In the genomic region with DNA sequence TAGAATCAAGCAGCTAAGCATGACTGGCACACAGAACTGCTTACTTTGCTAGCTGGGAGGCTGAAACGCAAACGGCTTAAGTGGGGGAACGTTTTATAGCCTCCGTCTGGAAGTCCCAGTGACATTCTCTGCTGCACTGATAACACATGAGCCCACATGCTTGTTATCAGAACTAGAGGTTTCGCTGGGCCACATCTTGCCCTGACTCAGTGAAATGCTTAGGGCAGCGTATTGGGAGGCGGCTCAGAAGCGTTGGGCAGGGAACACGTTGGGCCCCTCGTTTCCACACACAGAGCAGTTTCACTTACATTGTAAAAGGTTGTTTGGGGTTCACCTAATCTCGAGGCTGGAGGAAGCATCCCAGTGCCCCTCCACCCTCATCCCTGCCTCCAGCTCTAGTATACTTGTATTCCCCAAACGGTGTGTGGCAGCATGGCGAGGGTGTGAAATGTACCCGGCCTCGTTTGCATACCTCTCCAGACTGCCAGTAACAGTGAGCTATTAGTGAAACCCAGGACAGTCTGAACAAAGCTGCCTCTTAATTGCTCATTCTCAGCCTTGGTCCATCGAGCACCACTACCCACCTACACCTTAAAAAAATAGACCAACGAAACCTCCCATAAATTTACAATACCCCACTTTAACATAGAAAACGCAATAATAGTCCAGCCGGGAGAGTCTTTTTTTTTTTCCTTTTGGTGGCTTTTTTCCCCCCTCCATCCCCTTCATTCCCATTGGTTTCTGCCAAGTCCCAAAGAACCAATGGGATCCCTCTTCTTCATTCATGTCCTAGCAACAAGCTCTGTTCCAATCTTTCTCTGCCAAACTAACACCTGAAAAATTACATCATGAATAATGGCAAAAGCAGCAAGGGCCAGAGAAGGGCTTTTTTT, we compare ENCODE assay signal across 11 cellular contexts.
DNase-seq lines count a peak whose midpoint lies in the region; ATAC-seq and TF ChIP-seq lines count a peak whose summit lies in the region.
"Had no signal": no experiment of that assay in that cellular context is flagged by ENCODE, and none has a peak within 500 bp of the region (broad histone marks: within the 10 kb centered on the region; RNA-seq: fewer than 3 reads in every experiment).

No MANE protein-coding gene starts in this region.

- H4K20me1 ChIP-seq in osteoblast (ENCODE audit: insufficient read depth, low read length) = no peaks in the 10 kb centered on the region

- TF ChIP-seq CTCF in fibroblast of mammary gland (conservative IDR thresholded peaks at IDR 0.05; ENCODE audit: control insufficient read depth, insufficient read depth, low read depth, low read length) (no peak), osteoblast (IDR thresholded peaks at IDR 0.05; ENCODE audit: extremely low read depth, low read depth, low read length) (no peak)

- in situ Hi-C loops in ACHN (cut with HindIII; ENCODE audit: low pct_ligation_motif_present, low pct_unique_long_range_greater_than_20kb, low sequenced_read_pairs) = no loop called here

- H3K79me2 ChIP-seq in osteoblast (ENCODE audit: insufficient read depth, low read length) = no peaks in the 10 kb centered on the region

- peak overlapping the region; percentile 51 for H2AFZ ChIP-seq in osteoblast (ENCODE audit: low read length)

- DNase-seq in DMS 273 treated with DMSO at 0.1 percent for 48 hours (lab: John Stamatoyannopoulos, UW) (peak; percentile 87), NCI-H526 treated with DMSO at 0.1 percent for 48 hours (lab: John Stamatoyannopoulos, UW) (peak; percentile 39), fibroblast of mammary gland (ENCODE audit: low read depth) (peak; percentile 62), osteoblast (ENCODE audit: insufficient read length, low spot score, missing footprints) (peak; percentile 62), ACHN (no peak), AG08395 (ENCODE audit: low spot score) (no peak)
- DNase-seq: CD4-positive, CD25-positive, alpha-beta regulatory T cell; Kasumi-1 had no signal

- peaks cover 10% of the 10 kb centered on the region for H3K4me1 ChIP-seq in osteoblast (ENCODE audit: insufficient read depth, low read length)

- ATAC-seq in GM18868 (IDR thresholded peaks at IDR 0.05; ENCODE audit: unreplicated experiment) (no peak), GM21528 (IDR thresholded peaks at IDR 0.05; ENCODE audit: low FRiP score, unreplicated experiment) (no peak)

- no peaks in the 10 kb centered on the region for H3K9me3 ChIP-seq in osteoblast (ENCODE audit: low read depth, low read length)
- H3K9me3 ChIP-seq: suprapubic skin had no signal

- H3K4me3 ChIP-seq in fibroblast of mammary gland (ENCODE audit: control insufficient read depth, low read depth, low read length) = no peak overlapping the region
- no peak overlapping the region for H3K4me3 ChIP-seq in osteoblast (ENCODE audit: insufficient read depth, low read length)
- H3K4me3 ChIP-seq: suprapubic skin had no signal

- no peaks in the 10 kb centered on the region for H3K36me3 ChIP-seq in osteoblast (ENCODE audit: insufficient read depth, low read length)
- H3K36me3 ChIP-seq: suprapubic skin had no signal

- H3K27me3 ChIP-seq in osteoblast (ENCODE audit: insufficient read depth, low read length) = no peaks in the 10 kb centered on the region

- no peak overlapping the region for H3K27ac ChIP-seq in osteoblast (ENCODE audit: low read depth, low read length)
- H3K27ac ChIP-seq: suprapubic skin had no signal

- no peak overlapping the region for H3K4me2 ChIP-seq in osteoblast (ENCODE audit: insufficient read depth, low read length)

Comparison
In these comparisons a context has a peak if more than half of its experiments do, and no peak if none do; other contexts are left out.
1. DNase-seq: peak in DMS 273 treated with DMSO at 0.1 percent for 48 hours (single experiment), NCI-H526 treated with DMSO at 0.1 percent for 48 hours (single experiment), fibroblast of mammary gland (single experiment) and osteoblast (single experiment); none in ACHN (single experiment) and AG08395 (single experiment).